In genomic region chr10:68275600-68276126, GRCh38 we compare ENCODE assay signal across 38 cellular contexts. TPM values are rescaled to one million over a fixed set of nuclear protein-coding genes. Genes with fewer than 3 reads are reported as not detected.
"Had no signal": no experiment of that assay in that cellular context is flagged by ENCODE, and none has a peak within 500 bp of the region (broad histone marks: within the 10 kb centered on the region; RNA-seq: fewer than 3 reads in every experiment).

No MANE protein-coding gene starts in this region.

- H3K27me3 ChIP-seq: MG63 had no signal

- DNase-seq: Karpas-422, Kasumi-1, MG63, MM.1S, MV-4-11, NCI-H1048, NCI-H1092, NCI-H1092 treated with DMSO at 0.1 percent for 48 hours, NCI-H1105, NCI-H1105 treated with DMSO at 0.1 percent for 48 hours, NCI-H1417, NCI-H1417 treated with DMSO at 0.1 percent for 48 hours, NCI-H1436, NCI-H1436 treated with DMSO at 0.1 percent for 48 hours, NCI-H146, NCI-H1694, NCI-H1694 treated with DMSO at 0.1 percent for 48 hours, NCI-H187, NCI-H187 treated with DMSO at 0.1 percent for 48 hours, NCI-H1930, NCI-H2029, NCI-H2029 treated with DMSO at 0.1 percent for 48 hours, NCI-H2081, NCI-H2081 treated with DMSO at 0.1 percent for 48 hours, NCI-H2107, NCI-H2171, NCI-H2171 treated with DMSO at 0.1 percent for 48 hours, NCI-H2227 treated with DMSO at 0.1 percent for 48 hours, NCI-H226, NCI-H345, NCI-H446, NCI-H446 treated with DMSO at 0.1 percent for 48 hours, NCI-H510A, NCI-H510A treated with DMSO at 0.1 percent for 48 hours, NCI-H524, NCI-H524 treated with DMSO at 0.1 percent for 48 hours had no signal

- H3K36me3 ChIP-seq: MG63 had no signal

- H3K4me3 ChIP-seq: MG63 had no signal

RNA-seq across cellular contexts. Expression of gene ATOH7, which starts 43.8 kb away (rescaled TPM):
- total RNA-seq: M059J, MCF 10A had no signal
